ENCODE assay signal across 14 cellular contexts in the genomic region with DNA sequence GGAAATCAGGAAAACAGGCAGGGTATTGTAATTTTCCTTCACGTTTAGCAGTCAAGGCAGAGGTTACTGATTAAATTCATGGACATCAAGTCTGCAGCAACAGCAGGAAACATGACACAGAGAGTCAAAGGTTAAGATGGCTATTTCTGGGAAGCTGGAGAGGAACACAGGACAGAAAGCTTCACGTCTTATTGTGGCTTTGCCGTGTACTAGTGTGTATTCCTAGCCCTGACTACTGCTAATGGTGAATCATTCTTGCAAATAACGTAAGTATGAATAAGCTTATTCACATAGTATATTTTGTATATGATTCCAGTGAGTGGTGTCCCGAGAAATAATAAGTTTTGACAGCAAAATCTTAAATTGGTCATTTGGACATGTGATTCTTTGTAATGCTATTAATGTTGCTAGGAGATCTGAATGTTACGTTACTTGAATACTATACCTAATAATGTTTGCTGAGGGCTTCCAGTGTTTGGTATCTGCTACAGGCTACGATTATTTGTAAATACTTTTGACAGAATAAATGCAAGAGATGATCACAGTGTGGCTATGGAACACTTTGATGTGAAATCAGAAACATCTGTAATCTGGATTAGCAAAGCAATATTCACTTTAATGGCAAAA.
DNase-seq lines count a peak whose midpoint lies in the region; ATAC-seq and TF ChIP-seq lines count a peak whose summit lies in the region.
"Had no signal": no experiment of that assay in that cellular context is flagged by ENCODE, and none has a peak within 500 bp of the region (broad histone marks: within the 10 kb centered on the region; RNA-seq: fewer than 3 reads in every experiment).

No MANE protein-coding gene starts in this region.

- TF ChIP-seq CTCF in cardiac fibroblast (IDR thresholded peaks at IDR 0.05; ENCODE audit: low read depth, low read length) = no peak

- H3K4me3 ChIP-seq in cardiac fibroblast (replicated peaks in 1 of 2; ENCODE audit: low read depth in 2 of 2, low read length in 2 of 2) (no peak overlapping the region), skeletal muscle cell (ENCODE audit: low read depth, low read length) (no peak overlapping the region)
- H3K4me3 ChIP-seq: BLaER1 treated with 17β-estradiol and CSF1 and Interleukin-3, amounts not matched to agents 10 nM and 100 nM had no signal

- no peak for ATAC-seq in GM19328 (IDR thresholded peaks at IDR 0.05; ENCODE audit: unreplicated experiment)
- no peak for ATAC-seq in HG03095 (IDR thresholded peaks at IDR 0.05; ENCODE audit: unreplicated experiment)

- DNase-seq in HuH-7.5 (ENCODE audit: low spot score) = peak; percentile 20
- peak; percentile 74 to 88 for DNase-seq in cardiac fibroblast (ENCODE audit: low read depth in 2 of 2)
- DNase-seq in iris pigment epithelial cell (ENCODE audit: low read depth) = peak; percentile 83
- DNase-seq in skeletal muscle cell (ENCODE audit: low read depth) = peak; percentile 81
- no peak for DNase-seq in NCI-H1436 treated with DMSO at 0.1 percent for 48 hours (lab: John Stamatoyannopoulos, UW)
- DNase-seq: activated CD4-positive, alpha-beta T cell treated with anti-CD3 and anti-CD28 coated beads for 48 hours; activated naive CD8-positive, alpha-beta T cell treated with anti-CD3 and anti-CD28 coated beads for 36 hours; DMS79; occipital lobe; stimulated activated CD4-positive, alpha-beta T cell treated with anti-CD3 and anti-CD28 coated beads, Interleukin-12 subunit alpha, Interleukin-12 subunit beta, amount 100 ng/mL, for 4 hours; T-helper 9 cell had no signal
